2 cellular contexts compared by ENCODE assay signal in the genomic region with DNA sequence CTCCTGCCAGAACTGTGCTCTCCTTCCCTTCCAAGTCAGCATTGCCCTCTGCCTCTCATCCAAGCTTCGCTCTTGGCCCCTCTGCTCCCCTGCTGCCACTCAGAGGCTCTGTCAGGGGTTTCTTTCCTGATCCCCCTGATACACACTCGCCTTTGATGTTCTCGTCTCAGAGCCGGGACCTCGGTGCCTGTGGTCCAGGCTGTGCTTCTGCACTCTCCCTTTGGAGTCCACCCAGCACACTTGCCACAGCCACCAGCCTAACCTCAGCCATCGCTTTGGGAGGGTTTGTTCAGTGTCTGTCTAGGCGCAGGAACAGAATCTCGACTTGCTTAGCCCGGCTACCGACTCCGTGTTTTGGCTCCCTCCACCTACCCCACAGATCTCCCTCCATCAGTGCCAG.
TF ChIP-seq lines count a peak whose summit lies in the region.

No MANE protein-coding gene starts in this region.

TF ChIP-seq in GM23338, 12 proteins besides CTCF, POLR2A, EP300 and RAD21:
- TF ChIP-seq STAT1 (IDR thresholded peaks at IDR 0.05; ENCODE audit: unreplicated experiment) (no peak), POLR2AphosphoS5 (IDR thresholded peaks at IDR 0.05; ENCODE audit: low read depth) (no peak), EZH2 (IDR thresholded peaks at IDR 0.05; ENCODE audit: low read depth, unreplicated experiment) (no peak), NANOG (IDR thresholded peaks at IDR 0.05; ENCODE audit: borderline replicate concordance) (no peak), EZH2phosphoT487 (IDR thresholded peaks at IDR 0.05; ENCODE audit: unreplicated experiment) (no peak), JUNB (IDR thresholded peaks at IDR 0.05; ENCODE audit: unreplicated experiment) (no peak), ZNF114 (CRISPR knock-in tag; IDR thresholded peaks at IDR 0.05) (no peak), CREB1 (CRISPR knock-in tag; IDR thresholded peaks at IDR 0.05; ENCODE audit: low read depth) (no peak), ZNF331 (CRISPR knock-in tag; IDR thresholded peaks at IDR 0.05; ENCODE audit: low read depth) (no peak)
- TF ChIP-seq, protein P1, sequence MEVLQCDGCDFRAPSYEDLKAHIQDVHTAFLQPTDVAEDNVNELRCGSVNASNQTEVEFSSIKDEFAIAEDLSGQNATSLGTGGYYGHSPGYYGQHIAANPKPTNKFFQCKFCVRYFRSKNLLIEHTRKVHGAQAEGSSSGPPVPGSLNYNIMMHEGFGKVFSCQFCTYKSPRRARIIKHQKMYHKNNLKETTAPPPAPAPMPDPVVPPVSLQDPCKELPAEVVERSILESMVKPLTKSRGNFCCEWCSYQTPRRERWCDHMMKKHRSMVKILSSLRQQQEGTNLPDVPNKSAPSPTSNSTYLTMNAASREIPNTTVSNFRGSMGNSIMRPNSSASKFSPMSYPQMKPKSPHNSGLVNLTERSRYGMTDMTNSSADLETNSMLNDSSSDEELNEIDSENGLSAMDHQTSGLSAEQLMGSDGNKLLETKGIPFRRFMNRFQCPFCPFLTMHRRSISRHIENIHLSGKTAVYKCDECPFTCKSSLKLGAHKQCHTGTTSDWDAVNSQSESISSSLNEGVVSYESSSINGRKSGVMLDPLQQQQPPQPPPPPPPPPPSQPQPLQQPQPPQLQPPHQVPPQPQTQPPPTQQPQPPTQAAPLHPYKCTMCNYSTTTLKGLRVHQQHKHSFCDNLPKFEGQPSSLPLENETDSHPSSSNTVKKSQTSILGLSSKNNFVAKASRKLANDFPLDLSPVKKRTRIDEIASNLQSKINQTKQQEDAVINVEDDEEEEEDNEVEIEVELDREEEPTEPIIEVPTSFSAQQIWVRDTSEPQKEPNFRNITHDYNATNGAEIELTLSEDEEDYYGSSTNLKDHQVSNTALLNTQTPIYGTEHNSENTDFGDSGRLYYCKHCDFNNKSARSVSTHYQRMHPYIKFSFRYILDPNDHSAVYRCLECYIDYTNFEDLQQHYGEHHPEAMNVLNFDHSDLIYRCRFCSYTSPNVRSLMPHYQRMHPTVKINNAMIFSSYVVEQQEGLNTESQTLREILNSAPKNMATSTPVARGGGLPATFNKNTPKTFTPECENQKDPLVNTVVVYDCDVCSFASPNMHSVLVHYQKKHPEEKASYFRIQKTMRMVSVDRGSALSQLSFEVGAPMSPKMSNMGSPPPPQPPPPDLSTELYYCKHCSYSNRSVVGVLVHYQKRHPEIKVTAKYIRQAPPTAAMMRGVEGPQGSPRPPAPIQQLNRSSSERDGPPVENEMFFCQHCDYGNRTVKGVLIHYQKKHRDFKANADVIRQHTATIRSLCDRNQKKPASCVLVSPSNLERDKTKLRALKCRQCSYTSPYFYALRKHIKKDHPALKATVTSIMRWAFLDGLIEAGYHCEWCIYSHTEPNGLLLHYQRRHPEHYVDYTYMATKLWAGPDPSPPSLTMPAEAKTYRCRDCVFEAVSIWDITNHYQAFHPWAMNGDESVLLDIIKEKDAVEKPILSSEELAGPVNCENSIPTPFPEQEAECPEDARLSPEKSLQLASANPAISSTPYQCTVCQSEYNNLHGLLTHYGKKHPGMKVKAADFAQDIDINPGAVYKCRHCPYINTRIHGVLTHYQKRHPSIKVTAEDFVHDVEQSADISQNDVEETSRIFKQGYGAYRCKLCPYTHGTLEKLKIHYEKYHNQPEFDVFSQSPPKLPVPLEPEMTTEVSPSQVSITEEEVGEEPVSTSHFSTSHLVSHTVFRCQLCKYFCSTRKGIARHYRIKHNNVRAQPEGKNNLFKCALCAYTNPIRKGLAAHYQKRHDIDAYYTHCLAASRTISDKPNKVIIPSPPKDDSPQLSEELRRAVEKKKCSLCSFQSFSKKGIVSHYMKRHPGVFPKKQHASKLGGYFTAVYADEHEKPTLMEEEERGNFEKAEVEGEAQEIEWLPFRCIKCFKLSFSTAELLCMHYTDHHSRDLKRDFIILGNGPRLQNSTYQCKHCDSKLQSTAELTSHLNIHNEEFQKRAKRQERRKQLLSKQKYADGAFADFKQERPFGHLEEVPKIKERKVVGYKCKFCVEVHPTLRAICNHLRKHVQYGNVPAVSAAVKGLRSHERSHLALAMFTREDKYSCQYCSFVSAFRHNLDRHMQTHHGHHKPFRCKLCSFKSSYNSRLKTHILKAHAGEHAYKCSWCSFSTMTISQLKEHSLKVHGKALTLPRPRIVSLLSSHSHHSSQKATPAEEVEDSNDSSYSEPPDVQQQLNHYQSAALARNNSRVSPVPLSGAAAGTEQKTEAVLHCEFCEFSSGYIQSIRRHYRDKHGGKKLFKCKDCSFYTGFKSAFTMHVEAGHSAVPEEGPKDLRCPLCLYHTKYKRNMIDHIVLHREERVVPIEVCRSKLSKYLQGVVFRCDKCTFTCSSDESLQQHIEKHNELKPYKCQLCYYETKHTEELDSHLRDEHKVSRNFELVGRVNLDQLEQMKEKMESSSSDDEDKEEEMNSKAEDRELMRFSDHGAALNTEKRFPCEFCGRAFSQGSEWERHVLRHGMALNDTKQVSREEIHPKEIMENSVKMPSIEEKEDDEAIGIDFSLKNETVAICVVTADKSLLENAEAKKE (CRISPR knock-in tag; IDR thresholded peaks at IDR 0.05), result no peak
- TF ChIP-seq, protein P2, sequence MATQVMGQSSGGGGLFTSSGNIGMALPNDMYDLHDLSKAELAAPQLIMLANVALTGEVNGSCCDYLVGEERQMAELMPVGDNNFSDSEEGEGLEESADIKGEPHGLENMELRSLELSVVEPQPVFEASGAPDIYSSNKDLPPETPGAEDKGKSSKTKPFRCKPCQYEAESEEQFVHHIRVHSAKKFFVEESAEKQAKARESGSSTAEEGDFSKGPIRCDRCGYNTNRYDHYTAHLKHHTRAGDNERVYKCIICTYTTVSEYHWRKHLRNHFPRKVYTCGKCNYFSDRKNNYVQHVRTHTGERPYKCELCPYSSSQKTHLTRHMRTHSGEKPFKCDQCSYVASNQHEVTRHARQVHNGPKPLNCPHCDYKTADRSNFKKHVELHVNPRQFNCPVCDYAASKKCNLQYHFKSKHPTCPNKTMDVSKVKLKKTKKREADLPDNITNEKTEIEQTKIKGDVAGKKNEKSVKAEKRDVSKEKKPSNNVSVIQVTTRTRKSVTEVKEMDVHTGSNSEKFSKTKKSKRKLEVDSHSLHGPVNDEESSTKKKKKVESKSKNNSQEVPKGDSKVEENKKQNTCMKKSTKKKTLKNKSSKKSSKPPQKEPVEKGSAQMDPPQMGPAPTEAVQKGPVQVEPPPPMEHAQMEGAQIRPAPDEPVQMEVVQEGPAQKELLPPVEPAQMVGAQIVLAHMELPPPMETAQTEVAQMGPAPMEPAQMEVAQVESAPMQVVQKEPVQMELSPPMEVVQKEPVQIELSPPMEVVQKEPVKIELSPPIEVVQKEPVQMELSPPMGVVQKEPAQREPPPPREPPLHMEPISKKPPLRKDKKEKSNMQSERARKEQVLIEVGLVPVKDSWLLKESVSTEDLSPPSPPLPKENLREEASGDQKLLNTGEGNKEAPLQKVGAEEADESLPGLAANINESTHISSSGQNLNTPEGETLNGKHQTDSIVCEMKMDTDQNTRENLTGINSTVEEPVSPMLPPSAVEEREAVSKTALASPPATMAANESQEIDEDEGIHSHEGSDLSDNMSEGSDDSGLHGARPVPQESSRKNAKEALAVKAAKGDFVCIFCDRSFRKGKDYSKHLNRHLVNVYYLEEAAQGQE (IDR thresholded peaks at IDR 0.05; ENCODE audit: unreplicated experiment), result no peak

TF ChIP-seq in IMR-90, 13 proteins besides CTCF, POLR2A, EP300 and RAD21:
- TF ChIP-seq MAFK (IDR thresholded peaks at IDR 0.05; ENCODE audit: low read depth, low read length) (no peak), MXI1 (IDR thresholded peaks at IDR 0.05; ENCODE audit: borderline replicate concordance, low read depth, low read length) (no peak), CEBPB (IDR thresholded peaks at IDR 0.05; ENCODE audit: low read depth, low read length) (no peak), SMC3 (IDR thresholded peaks at IDR 0.05; ENCODE audit: low read depth, low read length) (no peak), FOS (IDR thresholded peaks at IDR 0.05; ENCODE audit: low read depth, low read length) (no peak), MAZ (IDR thresholded peaks at IDR 0.05; ENCODE audit: borderline replicate concordance, low read depth, low read length) (no peak), NFE2L2 (IDR thresholded peaks at IDR 0.05; ENCODE audit: low read depth, low read length) (no peak), CHD1 (IDR thresholded peaks at IDR 0.05; ENCODE audit: low read depth, low read length) (no peak), BHLHE40 (IDR thresholded peaks at IDR 0.05; ENCODE audit: low read depth, low read length) (no peak), RFX5 (IDR thresholded peaks at IDR 0.05; ENCODE audit: low read depth, low read length) (no peak), RCOR1 (IDR thresholded peaks at IDR 0.05; ENCODE audit: insufficient replicate concordance, low read length) (no peak)
- TF ChIP-seq, protein P3, sequence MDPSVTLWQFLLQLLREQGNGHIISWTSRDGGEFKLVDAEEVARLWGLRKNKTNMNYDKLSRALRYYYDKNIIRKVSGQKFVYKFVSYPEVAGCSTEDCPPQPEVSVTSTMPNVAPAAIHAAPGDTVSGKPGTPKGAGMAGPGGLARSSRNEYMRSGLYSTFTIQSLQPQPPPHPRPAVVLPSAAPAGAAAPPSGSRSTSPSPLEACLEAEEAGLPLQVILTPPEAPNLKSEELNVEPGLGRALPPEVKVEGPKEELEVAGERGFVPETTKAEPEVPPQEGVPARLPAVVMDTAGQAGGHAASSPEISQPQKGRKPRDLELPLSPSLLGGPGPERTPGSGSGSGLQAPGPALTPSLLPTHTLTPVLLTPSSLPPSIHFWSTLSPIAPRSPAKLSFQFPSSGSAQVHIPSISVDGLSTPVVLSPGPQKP (IDR thresholded peaks at IDR 0.05; ENCODE audit: borderline replicate concordance, low read depth, low read length), result no peak
- TF ChIP-seq, protein P4, sequence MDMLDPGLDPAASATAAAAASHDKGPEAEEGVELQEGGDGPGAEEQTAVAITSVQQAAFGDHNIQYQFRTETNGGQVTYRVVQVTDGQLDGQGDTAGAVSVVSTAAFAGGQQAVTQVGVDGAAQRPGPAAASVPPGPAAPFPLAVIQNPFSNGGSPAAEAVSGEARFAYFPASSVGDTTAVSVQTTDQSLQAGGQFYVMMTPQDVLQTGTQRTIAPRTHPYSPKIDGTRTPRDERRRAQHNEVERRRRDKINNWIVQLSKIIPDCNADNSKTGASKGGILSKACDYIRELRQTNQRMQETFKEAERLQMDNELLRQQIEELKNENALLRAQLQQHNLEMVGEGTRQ (IDR thresholded peaks at IDR 0.05; ENCODE audit: low read depth, low read length), result no peak
TF ChIP-seq in IMR-90: peak in this region for 0.
